Comparison of ENCODE assay signal across 8 cellular contexts in the genomic region with DNA sequence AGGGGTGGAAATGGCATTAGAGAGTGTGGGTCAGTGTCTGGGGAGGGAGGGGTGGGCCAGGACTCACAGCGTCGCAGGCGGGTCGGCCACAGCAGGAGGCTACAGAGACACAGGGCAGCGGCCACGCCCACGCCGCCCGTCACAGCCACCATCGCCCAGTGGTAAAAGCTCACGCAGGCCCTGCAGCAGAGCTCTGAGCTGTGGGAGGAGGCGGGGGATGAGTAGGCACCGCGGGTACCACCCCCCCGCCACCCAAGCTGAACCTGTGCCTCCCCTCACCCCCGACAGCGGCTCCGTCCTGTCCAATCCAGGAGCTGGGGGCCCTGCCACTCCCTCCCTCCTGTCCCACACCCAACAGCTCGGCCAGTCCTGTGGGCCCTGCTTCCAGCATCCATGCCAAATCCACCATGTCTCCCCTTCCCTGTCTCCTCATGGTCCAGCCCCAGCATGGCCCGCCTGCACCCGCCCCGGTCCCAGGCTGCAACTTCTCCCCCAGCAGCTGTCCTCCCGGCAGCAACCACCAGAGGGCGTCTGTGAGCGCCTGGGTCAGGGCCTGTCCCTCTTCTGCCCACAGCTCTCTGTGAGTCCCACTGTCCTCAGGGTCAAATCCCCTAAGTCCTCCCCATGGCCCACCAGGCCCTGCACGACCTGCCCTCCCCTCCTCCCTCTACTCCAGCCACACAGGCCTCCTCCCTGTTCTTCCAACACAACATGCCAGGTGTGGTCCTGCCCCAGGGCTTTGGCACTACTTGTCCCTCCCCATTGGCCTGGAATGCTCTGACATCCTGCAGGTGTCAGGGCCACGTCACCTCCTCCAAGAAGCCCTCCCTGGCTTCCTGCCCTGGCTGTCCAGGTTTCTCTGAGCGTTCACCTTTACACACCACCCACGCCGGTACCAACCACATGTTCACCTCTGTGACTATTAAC. TPM values are rescaled to one million over a fixed set of nuclear protein-coding genes. Genes with fewer than 3 reads are reported as not detected.
DNase-seq lines count a peak whose midpoint lies in the region; ATAC-seq, FAIRE-seq and TF ChIP-seq lines count a peak whose summit lies in the region.

No MANE protein-coding gene starts in this region.

- no peaks in the 10 kb centered on the region for H3K27me3 ChIP-seq in bronchial epithelial cell (ENCODE audit: control insufficient read depth, insufficient read depth, low read length)

- H3K36me3 ChIP-seq in bronchial epithelial cell (ENCODE audit: control insufficient read depth, insufficient read depth, low read length): peaks cover 19% of the 10 kb centered on the region

- H3K4me3 ChIP-seq in bronchial epithelial cell (ENCODE audit: low read depth, low read length): no peak overlapping the region

- TF ChIP-seq CTCF in bronchial epithelial cell (IDR thresholded peaks at IDR 0.05; ENCODE audit: insufficient read depth, low read length, severe bottlenecking): peak; percentile 95

- ATAC-seq in GM18511 (IDR thresholded peaks at IDR 0.05; ENCODE audit: unreplicated experiment): no peak
- ATAC-seq in HG02759 (IDR thresholded peaks at IDR 0.05; ENCODE audit: unreplicated experiment): no peak

- DNase-seq in Daoy (ENCODE audit: low read depth): peak; percentile 69
- DNase-seq in LoVo (ENCODE audit: low spot score): peak; percentile 26
- DNase-seq in activated CD4-positive, alpha-beta T cell treated with anti-CD3 and anti-CD28 coated beads for 1 hour: peak; percentile 66
- peak; percentile 42 for DNase-seq in bronchial epithelial cell (ENCODE audit: low read depth)
- peak; percentile 9 for DNase-seq in kidney glomerular epithelial cell (lab: John Stamatoyannopoulos, UW)
- peak; percentile 87 to 88 for DNase-seq in stimulated activated CD4-positive, alpha-beta T cell treated with anti-CD3 and anti-CD28 coated beads, Interleukin-2, amount 100 ng/mL, for 24 hours

- no peak for FAIRE-seq in bronchial epithelial cell (lab: Jason Lieb, UNC)

RNA-seq across cellular contexts. Expression of a gene that starts 6.0 kb away (rescaled TPM):
- total RNA-seq in Daoy (2014; rRNA removed; shearing (Covaris generic)): not detected in 2 replicates
- not detected in 2 replicates for total RNA-seq in bronchial epithelial cell

RNA-seq across cellular contexts. Expression of a gene that starts 12.4 kb away (rescaled TPM):
- 50.5 and 93.6 TPM in 2 replicates for total RNA-seq in Daoy (2014; rRNA removed; shearing (Covaris generic))
- 46.3 and 59.1 TPM in 2 replicates for total RNA-seq in bronchial epithelial cell

RNA-seq across cellular contexts. Expression of a gene that starts 27.7 kb away (rescaled TPM):
- 79.9 TPM in 2 replicates for total RNA-seq in Daoy (2014; rRNA removed; shearing (Covaris generic))
- total RNA-seq in bronchial epithelial cell: 37.4 and 48.3 TPM in 2 replicates

RNA-seq across cellular contexts. Expression of a gene that starts 38.9 kb away (rescaled TPM):
- total RNA-seq in Daoy (2014; rRNA removed; shearing (Covaris generic)): 43.7 and 46.9 TPM in 2 replicates
- total RNA-seq in bronchial epithelial cell: 22.7 and 25.5 TPM in 2 replicates

RNA-seq across cellular contexts. Expression of a gene that starts 40.3 kb away (rescaled TPM):
- total RNA-seq in Daoy (2014; rRNA removed; shearing (Covaris generic)): not detected in 2 replicates
- not detected in 2 replicates for total RNA-seq in bronchial epithelial cell

Comparison
In these comparisons a context has a peak if more than half of its experiments do, and no peak if none do; other contexts are left out.
1. DNase-seq: peak in every context shown above with its lines; median percentile 88 in stimulated activated CD4-positive, alpha-beta T cell treated with anti-CD3 and anti-CD28 coated beads, Interleukin-2, amount 100 ng/mL, for 24 hours; 69 in Daoy; 66 in activated CD4-positive, alpha-beta T cell treated with anti-CD3 and anti-CD28 coated beads for 1 hour; 42 in bronchial epithelial cell; 26 in LoVo; 9 in kidney glomerular epithelial cell.